ENCODE assay signal across 1 cellular context in the genomic region with DNA sequence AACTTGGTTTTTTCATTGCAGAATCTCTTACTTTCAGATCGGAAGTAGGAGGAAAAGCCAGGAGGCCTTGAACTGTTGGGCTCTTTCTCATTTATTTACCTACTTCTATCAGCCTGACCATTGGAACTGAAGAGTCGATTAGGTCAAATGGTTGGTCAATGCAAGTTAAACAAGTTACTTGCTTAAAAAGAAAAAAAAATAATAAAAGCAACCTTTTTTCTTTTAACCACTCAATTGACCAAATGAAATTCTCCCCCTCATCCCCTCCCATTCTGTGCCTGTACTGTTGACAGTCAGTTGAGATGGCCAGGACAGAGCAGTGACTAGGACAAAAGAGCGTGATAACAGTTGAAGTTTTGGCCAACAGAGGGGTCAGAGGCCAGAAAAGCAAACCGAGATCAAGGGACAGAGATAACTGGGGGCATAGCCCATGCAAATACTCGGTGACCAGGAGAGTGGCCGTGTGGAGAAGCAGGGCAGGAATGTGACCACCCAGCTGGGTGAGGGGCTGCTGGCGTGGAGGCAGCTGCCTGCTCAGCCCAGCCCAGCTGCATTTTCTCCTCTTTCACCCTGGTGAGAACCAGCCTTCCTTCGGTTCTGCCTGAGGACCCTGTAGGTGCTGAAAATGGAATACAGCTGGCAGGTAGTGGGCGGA.
TF ChIP-seq lines count a peak whose summit lies in the region.

No MANE protein-coding gene starts in this region.

TF ChIP-seq in IMR-90, 13 proteins besides CTCF, POLR2A, EP300 and RAD21:
- TF ChIP-seq BHLHE40 (IDR thresholded peaks at IDR 0.05; ENCODE audit: low read depth, low read length) = peak; percentile 34; the same call in 1 of the 2 replicates
- TF ChIP-seq RFX5 (IDR thresholded peaks at IDR 0.05; ENCODE audit: low read depth, low read length) = no peak
